8 cellular contexts compared by ENCODE assay signal in genomic region chr16:58236231-58236690, GRCh38. TPM values are rescaled to one million over a fixed set of nuclear protein-coding genes. Genes with fewer than 3 reads are reported as not detected.
DNase-seq lines count a peak whose midpoint lies in the region; ATAC-seq, FAIRE-seq and TF ChIP-seq lines count a peak whose summit lies in the region.

No MANE protein-coding gene starts in this region.

- intact Hi-C loops in PC-3 (cut with micrococcal nuclease), result no loop called here

- no peaks in the 10 kb centered on the region for H4K20me1 ChIP-seq in PC-3 (ENCODE audit: low read length)

- no peak overlapping the region for H3K27ac Mint-ChIP-seq in nephron
- H3K27ac Mint-ChIP-seq in stimulated activated naive CD8-positive, alpha-beta T cell treated with anti-CD3 and anti-CD28 coated beads, Interleukin-15, amount 100 ng/mL, for 72 hours, result peak overlapping the region; percentile 66 to 89

- H3K27ac ChIP-seq in PC-3 (ENCODE audit: low read length), result no peak overlapping the region

- H3F3A ChIP-seq in PC-3 (ENCODE audit: low read length, unreplicated experiment), result no peaks in the 10 kb centered on the region

- DNase-seq in D721Med (ENCODE audit: insufficient read length, low spot score) (peak; percentile 31), HUDEP-2 (lab: John Stamatoyannopoulos, UW; ENCODE audit: unreplicated experiment in 76 of 76) (peak in 69 of 76 experiments; percentile 3 to 79 (median 48)), PC-3 (peak; percentile 57), activated T-helper 1 cell treated with Interleukin-2 at 50 U/mL for 16 hours (ENCODE audit: low read depth) (peak; percentile 35), fibroblast of the aortic adventitia (ENCODE audit: low read depth) (peak; percentile 54)
- peak; percentile 52 to 68 for DNase-seq in stimulated activated naive CD8-positive, alpha-beta T cell treated with anti-CD3 and anti-CD28 coated beads, Interleukin-15, amount 100 ng/mL, for 72 hours

- peak overlapping the region; percentile 65 for H3K4me3 ChIP-seq in PC-3 (ENCODE audit: low read length)
- peak overlapping the region; percentile 49 for H3K4me3 ChIP-seq in fibroblast of the aortic adventitia (ENCODE audit: low read depth, low read length)

- no peaks in the 10 kb centered on the region for H3K4me1 Mint-ChIP-seq in nephron
- H3K4me1 Mint-ChIP-seq in stimulated activated naive CD8-positive, alpha-beta T cell treated with anti-CD3 and anti-CD28 coated beads, Interleukin-15, amount 100 ng/mL, for 72 hours, result peaks cover 15% of the 10 kb centered on the region

- H3K27me3 ChIP-seq in PC-3 (ENCODE audit: low read length), result peaks cover 10% of the 10 kb centered on the region; the same call in 1 of the 2 replicates

- H3K79me2 ChIP-seq in PC-3 (ENCODE audit: low read length), result no peaks in the 10 kb centered on the region

- no peak for FAIRE-seq in D721Med (lab: Jason Lieb, UNC)

- no peaks in the 10 kb centered on the region for H3K36me3 ChIP-seq in PC-3 (ENCODE audit: low read depth, low read length)

- H3K27me3 Mint-ChIP-seq in nephron (ENCODE audit: low read depth), result peaks cover 30% of the 10 kb centered on the region
- peaks cover 63% of the 10 kb centered on the region for H3K27me3 Mint-ChIP-seq in stimulated activated naive CD8-positive, alpha-beta T cell treated with anti-CD3 and anti-CD28 coated beads, Interleukin-15, amount 100 ng/mL, for 72 hours

- no peaks in the 10 kb centered on the region for H3K9me2 ChIP-seq in PC-3 (replicated peaks; ENCODE audit: low read length)

- H3K9ac ChIP-seq in PC-3 (ENCODE audit: low read length), result no peak overlapping the region

- H3K4me3 Mint-ChIP-seq in nephron, result peak overlapping the region; percentile 79 to 84 (median 84)
- H3K4me3 Mint-ChIP-seq in stimulated activated naive CD8-positive, alpha-beta T cell treated with anti-CD3 and anti-CD28 coated beads, Interleukin-15, amount 100 ng/mL, for 72 hours, result peak overlapping the region; percentile 86 to 89

- no peaks in the 10 kb centered on the region for H3K36me3 Mint-ChIP-seq in nephron (ENCODE audit: low read depth)

- H3K4me2 ChIP-seq in PC-3 (ENCODE audit: low read length), result peak overlapping the region; percentile 88

- ATAC-seq in GM21360 (IDR thresholded peaks at IDR 0.05; ENCODE audit: unreplicated experiment) (peak; percentile 95), PC-3 (peak; percentile 95)
- peak; percentile 96 for ATAC-seq in stimulated activated naive CD8-positive, alpha-beta T cell treated with anti-CD3 and anti-CD28 coated beads, Interleukin-15, amount 100 ng/mL, for 72 hours

- H3K9me3 ChIP-seq in PC-3 (ENCODE audit: low read length), result no peaks in the 10 kb centered on the region

- H2AFZ ChIP-seq in PC-3 (ENCODE audit: low read length), result peak overlapping the region; percentile 98

- no peaks in the 10 kb centered on the region for H3K9me3 Mint-ChIP-seq in nephron
- H3K9me3 Mint-ChIP-seq in stimulated activated naive CD8-positive, alpha-beta T cell treated with anti-CD3 and anti-CD28 coated beads, Interleukin-15, amount 100 ng/mL, for 72 hours, result no peaks in the 10 kb centered on the region

- no TSS peak for BruUV-seq in PC-3 (replicated peaks; lab: Mats Ljungman, UMichigan)

- CTCF ChIA-PET in PC-3 (lab: Charles Lee), result no interaction called here

- POLR2A ChIA-PET in PC-3 (lab: Charles Lee; ENCODE audit: unreplicated experiment), result no interaction called here

- no peaks in the 10 kb centered on the region for H3K4me1 ChIP-seq in PC-3 (ENCODE audit: insufficient read depth, low read length)

- TF ChIP-seq CTCF in D721Med (IDR thresholded peaks at IDR 0.05; ENCODE audit: insufficient read depth, missing control alignments) (no peak), PC-3 (conservative IDR thresholded peaks at IDR 0.05; ENCODE audit: low read depth, low read length) (no peak), fibroblast of the aortic adventitia (IDR thresholded peaks at IDR 0.05; ENCODE audit: insufficient read depth, low read length) (no peak), nephron (IDR thresholded peaks at IDR 0.05; ENCODE audit: unreplicated experiment in 3 of 3) (no peak)

RNA-seq across cellular contexts. Expression of gene CSNK2A2, which starts 38.4 kb away (rescaled TPM):
- total RNA-seq in PC-3 (2014; rRNA removed) (14.2 and 17.7 TPM in 2 replicates), fibroblast of the aortic adventitia (ENCODE audit: low replicate concordance) (25.4 and 48.4 TPM in 2 replicates)

RNA-seq across cellular contexts. Expression of gene PRSS54, which starts 58.6 kb away (rescaled TPM):
- total RNA-seq in PC-3 (2014; rRNA removed) (not detected in 2 replicates), fibroblast of the aortic adventitia (ENCODE audit: low replicate concordance) (not detected in 2 replicates)

Comparison
In these comparisons a context has a peak if more than half of its experiments do, and no peak if none do; other contexts are left out.
1. H3K27ac Mint-ChIP-seq: peak in stimulated activated naive CD8-positive, alpha-beta T cell treated with anti-CD3 and anti-CD28 coated beads, Interleukin-15, amount 100 ng/mL, for 72 hours (2 of 2); none in nephron (0 of 3).
2. Peak in every context shown above with its lines, with median percentiles within 50 percentile points of each other: DNase-seq and ATAC-seq.